In the genomic region with DNA sequence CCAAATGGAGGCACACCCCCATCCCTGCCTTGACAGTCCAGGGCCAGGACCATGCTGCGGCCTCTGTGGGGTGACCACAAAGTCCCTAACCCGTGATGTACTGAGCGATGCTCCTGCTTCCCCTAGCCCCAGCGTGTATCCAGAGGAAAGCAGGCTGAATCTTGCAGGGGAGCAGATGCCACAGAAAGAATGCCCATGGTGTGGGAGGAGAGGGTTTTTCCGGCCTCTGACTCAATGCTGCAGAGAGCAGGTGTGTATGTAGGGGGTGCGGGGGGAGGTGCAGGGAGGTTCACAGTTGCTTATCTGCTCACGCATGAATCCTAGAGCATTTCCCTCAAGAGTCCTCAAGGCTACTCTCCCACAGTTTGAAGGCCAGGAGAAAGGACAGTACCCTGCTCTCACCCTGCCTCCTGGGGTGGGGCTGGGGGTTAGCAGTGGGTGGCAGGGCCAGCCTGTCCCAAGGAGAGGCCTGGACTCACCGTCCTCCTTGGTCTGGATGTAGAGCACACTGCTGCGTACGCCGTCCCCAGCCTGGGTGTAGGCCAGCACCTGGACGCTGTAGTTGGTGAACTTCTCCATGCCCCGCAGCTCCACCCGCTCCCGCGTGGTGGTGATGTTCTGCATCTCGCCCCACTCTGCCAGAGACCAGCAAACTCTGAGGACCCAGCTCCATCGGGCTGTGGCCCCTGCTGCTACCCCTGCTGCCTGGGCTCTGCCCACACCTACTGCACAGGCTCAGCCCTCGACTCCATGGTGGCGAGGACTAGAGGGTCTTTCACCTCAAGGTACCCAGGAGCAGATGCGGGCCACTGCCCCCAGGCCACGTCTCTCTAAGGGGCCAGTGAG, we compare ENCODE assay signal across 11 cellular contexts.
A peak's percentile ranks its signal among the peaks of the same experiment; 100 is the strongest.
DNase-seq lines count a peak whose midpoint lies in the region; ATAC-seq and TF ChIP-seq lines count a peak whose summit lies in the region.
"Had no signal": no experiment of that assay in that cellular context is flagged by ENCODE, and none has a peak within 500 bp of the region (broad histone marks: within the 10 kb centered on the region; RNA-seq: fewer than 3 reads in every experiment).

No MANE protein-coding gene starts in this region.

- H3K27ac ChIP-seq in psoas muscle (no peak overlapping the region), coronary artery (no peak overlapping the region)

- WGBS in psoas muscle, 3 donors: 85 to 92% (median 89%) methylated on average over 14 to 22 of the region's 22 CpGs

- no peaks in the 10 kb centered on the region for H3K36me3 ChIP-seq in psoas muscle (ENCODE audit: insufficient read depth in 1 of 2, low read depth in 1 of 2)

- TF ChIP-seq CTCF in psoas muscle (IDR thresholded peaks at IDR 0.05): no peak
- TF ChIP-seq CTCF in coronary artery (IDR thresholded peaks at IDR 0.05): no peak

- H3K4me1 ChIP-seq in psoas muscle: no peaks in the 10 kb centered on the region

- peaks cover 30% of the 10 kb centered on the region for H3K27me3 Mint-ChIP-seq in activated T-helper 17 cell treated with anti-CD3 and anti-CD28 coated beads, Interleukin-2, amount 50 U/mL, for 72 hours

- H3K9me3 Mint-ChIP-seq in activated T-helper 17 cell treated with anti-CD3 and anti-CD28 coated beads, Interleukin-2, amount 50 U/mL, for 72 hours: peaks cover 8% of the 10 kb centered on the region

- H3K27me3 ChIP-seq in psoas muscle (ENCODE audit: insufficient read depth in 3 of 3, low read length in 2 of 3): peaks cover 0 to 10% (median 2%) of the 10 kb centered on the region in 3 donors

- H3K4me3 Mint-ChIP-seq in activated T-helper 17 cell treated with anti-CD3 and anti-CD28 coated beads, Interleukin-2, amount 50 U/mL, for 72 hours: peak overlapping the region; percentile 21
- H3K4me3 Mint-ChIP-seq: natural killer cell had no signal

- H3K4me3 ChIP-seq in psoas muscle (no peak overlapping the region), coronary artery (no peak overlapping the region)

- peak overlapping the region; percentile 82 for H3K27ac Mint-ChIP-seq in activated T-helper 17 cell treated with anti-CD3 and anti-CD28 coated beads, Interleukin-2, amount 50 U/mL, for 72 hours
- H3K27ac Mint-ChIP-seq: natural killer cell had no signal

- H3K9me3 ChIP-seq in psoas muscle: no peaks in the 10 kb centered on the region

- ATAC-seq in activated T-helper 17 cell treated with anti-CD3 and anti-CD28 coated beads, Interleukin-2, amount 50 U/mL, for 72 hours (replicated peaks): peak; percentile 37
- no peak for ATAC-seq in psoas muscle
- ATAC-seq: natural killer cell had no signal

- peaks cover 4% of the 10 kb centered on the region for H3K36me3 Mint-ChIP-seq in activated T-helper 17 cell treated with anti-CD3 and anti-CD28 coated beads, Interleukin-2, amount 50 U/mL, for 72 hours (ENCODE audit: low read depth)
- H3K36me3 Mint-ChIP-seq: natural killer cell had no signal

- peak; percentile 34 for DNase-seq in NCI-H82 (lab: John Stamatoyannopoulos, UW)
- DNase-seq in NCI-H82 treated with DMSO at 0.1 percent for 48 hours (lab: John Stamatoyannopoulos, UW; ENCODE audit: unreplicated experiment): no peak
- DNase-seq in LHCN-M2 (ENCODE audit: low read depth): peak; percentile 23
- DNase-seq in stimulated activated CD4-positive, alpha-beta T cell treated with anti-CD3 and anti-CD28 coated beads, Interleukin-1b, Interleukin-23, amount 100 ng/mL, for 48 hours: peak; percentile 43
- DNase-seq in psoas muscle: no peak
- no peak for DNase-seq in mesenteric fat pad (ENCODE audit: low spot score)
- no peak for DNase-seq in coronary artery (ENCODE audit: low spot score)
- DNase-seq: foreskin fibroblast, natural killer cell, NCI-H1694 treated with DMSO at 0.1 percent for 48 hours had no signal

- intact Hi-C loops in psoas muscle (cut with DNase I): no loop called here

- peaks cover 9% of the 10 kb centered on the region for H3K4me1 Mint-ChIP-seq in activated T-helper 17 cell treated with anti-CD3 and anti-CD28 coated beads, Interleukin-2, amount 50 U/mL, for 72 hours
- H3K4me1 Mint-ChIP-seq: natural killer cell had no signal

Comparison
In these comparisons a context has a peak if more than half of its experiments do, and no peak if none do; other contexts are left out.
1. DNase-seq: peak in NCI-H82 (single experiment), LHCN-M2 (single experiment) and stimulated activated CD4-positive, alpha-beta T cell treated with anti-CD3 and anti-CD28 coated beads, Interleukin-1b, Interleukin-23, amount 100 ng/mL, for 48 hours (single experiment); none in NCI-H82 treated with DMSO at 0.1 percent for 48 hours (single experiment), psoas muscle (0 of 2), mesenteric fat pad (single experiment) and coronary artery (single experiment).